ENCODE assay signal across 11 cellular contexts in genomic region chr14:23538785-23539184, GRCh38. TPM values are rescaled to one million over a fixed set of nuclear protein-coding genes. Genes with fewer than 3 reads are reported as not detected.
DNase-seq lines count a peak whose midpoint lies in the region; FAIRE-seq and TF ChIP-seq lines count a peak whose summit lies in the region.
"Had no signal": no experiment of that assay in that cellular context is flagged by ENCODE, and none has a peak within 500 bp of the region (broad histone marks: within the 10 kb centered on the region; RNA-seq: fewer than 3 reads in every experiment).

No MANE protein-coding gene starts in this region.

- no peaks in the 10 kb centered on the region for H3K27me3 ChIP-seq in iPS-18a (ENCODE audit: control insufficient read depth, insufficient read depth, low read length)
- H3K27me3 ChIP-seq: BLaER1 had no signal

- peaks cover 29% of the 10 kb centered on the region for H3K27me3 Mint-ChIP-seq in Calu3 (ENCODE audit: unreplicated experiment)

- in situ Hi-C loops in astrocyte of the spinal cord (cut with HindIII; ENCODE audit: low sequenced_read_pairs), result no loop called here

- H3K4me3 ChIP-seq in astrocyte of the spinal cord (ENCODE audit: low read depth, low read length) (no peak overlapping the region), iPS-18a (ENCODE audit: low read length) (peak overlapping the region; percentile 75)
- H3K4me3 ChIP-seq: BLaER1 had no signal

- CTCF ChIA-PET in Calu3 (lab: Charles Lee), result interaction anchor here (0.9 kb wide), 1 partner anchor 10 kb away, joined by 8 read pairs; no protein-coding TSS in a partner anchor

- DNase-seq in AG08395 (ENCODE audit: low spot score) (peak; percentile 71), NCI-H1694 treated with DMSO at 0.1 percent for 48 hours (lab: John Stamatoyannopoulos, UW) (peak; percentile 85), astrocyte of the spinal cord (ENCODE audit: low read depth, low spot score) (peak; percentile 22), kidney glomerular epithelial cell (lab: John Stamatoyannopoulos, UW) (no peak), GM12891 (ENCODE audit: insufficient read length, low spot score) (no peak), Calu3 (no peak)
- DNase-seq in stimulated activated CD4-positive, alpha-beta T cell treated with anti-CD3 and anti-CD28 coated beads, Interleukin-4, amount 100 ng/mL, for 4 hours, result no peak
- DNase-seq: activated effector memory CD4-positive, alpha-beta T cell treated with anti-CD3 and anti-CD28 coated beads, Interleukin-2, amount 50 U/mL, for 16 hours had no signal

- H3K4me1 ChIP-seq in iPS-18a (ENCODE audit: control insufficient read depth, low read depth, low read length), result peaks cover 26% of the 10 kb centered on the region

- intact Hi-C loops in Calu3 (cut with micrococcal nuclease; ENCODE audit: unreplicated experiment), result no loop called here

- no TSS peak for BruUV-seq in Calu3 (replicated peaks; lab: Mats Ljungman, UMichigan)

- FAIRE-seq in GM12891 (lab: Jason Lieb, UNC), result no peak

- H3K36me3 ChIP-seq in iPS-18a (ENCODE audit: control insufficient read depth, low read depth, low read length), result peaks cover 11% of the 10 kb centered on the region

- TF ChIP-seq CTCF in astrocyte of the spinal cord (IDR thresholded peaks at IDR 0.05; ENCODE audit: low read depth, low read length) (no peak), Calu3 (IDR thresholded peaks at IDR 0.05; ENCODE audit: unreplicated experiment) (no peak)

- no peaks in the 10 kb centered on the region for H3K36me3 Mint-ChIP-seq in Calu3 (ENCODE audit: insufficient read depth, unreplicated experiment)
- H3K36me3 Mint-ChIP-seq: naive thymus-derived CD8-positive, alpha-beta T cell had no signal

- no peak for TF ChIP-seq POLR2A in GM12891 (IDR thresholded peaks at IDR 0.05; ENCODE audit: low read depth, low read length)

- H3K9ac ChIP-seq in iPS-18a (ENCODE audit: low read length), result peak overlapping the region; percentile 88
- H3K9ac ChIP-seq: BLaER1 had no signal

- no peak overlapping the region for H3K4me3 Mint-ChIP-seq in Calu3 (ENCODE audit: low read depth, unreplicated experiment)
- H3K4me3 Mint-ChIP-seq: naive thymus-derived CD8-positive, alpha-beta T cell had no signal

- no peaks in the 10 kb centered on the region for H3K9me3 ChIP-seq in iPS-18a (ENCODE audit: control insufficient read depth, low read depth, low read length)
- H3K9me3 ChIP-seq: BLaER1 had no signal

- H3K9me3 Mint-ChIP-seq in Calu3 (ENCODE audit: low read depth, unreplicated experiment), result no peaks in the 10 kb centered on the region
- H3K9me3 Mint-ChIP-seq: naive thymus-derived CD8-positive, alpha-beta T cell had no signal

- H3K27ac Mint-ChIP-seq in Calu3 (ENCODE audit: unreplicated experiment), result no peak overlapping the region
- H3K27ac Mint-ChIP-seq: naive thymus-derived CD8-positive, alpha-beta T cell had no signal

- H3K4me1 Mint-ChIP-seq in Calu3 (ENCODE audit: low read depth, unreplicated experiment), result no peaks in the 10 kb centered on the region
- H3K4me1 Mint-ChIP-seq: naive thymus-derived CD8-positive, alpha-beta T cell had no signal

- H3K27ac ChIP-seq in iPS-18a (ENCODE audit: low read length), result peak overlapping the region; percentile 95
- H3K27ac ChIP-seq: BLaER1 had no signal

TF ChIP-seq in GM12891, 5 proteins besides CTCF, POLR2A, EP300 and RAD21:
- no peak for TF ChIP-seq PAX5 (IDR thresholded peaks at IDR 0.05; ENCODE audit: insufficient read depth, low read length, severe bottlenecking)
- TF ChIP-seq POLR2AphosphoS5 (IDR thresholded peaks at IDR 0.05; ENCODE audit: low read depth, low read length), result no peak
- no peak for TF ChIP-seq SPI1 (IDR thresholded peaks at IDR 0.05; ENCODE audit: low read depth, low read length)
- no peak for TF ChIP-seq TAF1 (IDR thresholded peaks at IDR 0.05; ENCODE audit: low read depth, low read length)
TF ChIP-seq in GM12891: peak in this region for 0.

RNA-seq across cellular contexts. Expression of gene ZFHX2, which starts 12.8 kb away (rescaled TPM):
- polyA plus RNA-seq in GM12891 (2012; ENCODE audit: low read depth, missing spikeins), result 0.65 TPM
- total RNA-seq in Calu3 (2022), result 3.7 TPM in 2 replicates

RNA-seq across cellular contexts. Expression of gene THTPA, which starts 17.3 kb away (rescaled TPM):
- 8.0 TPM for polyA plus RNA-seq in GM12891 (2012; ENCODE audit: low read depth, missing spikeins)
- 15.4 and 18.3 TPM in 2 replicates for total RNA-seq in Calu3 (2022)

RNA-seq across cellular contexts. Expression of gene AP1G2, which starts 28.8 kb away (rescaled TPM):
- polyA plus RNA-seq in GM12891 (2012; ENCODE audit: low read depth, missing spikeins), result 78.3 TPM
- 152 and 173 TPM in 2 replicates for total RNA-seq in Calu3 (2022)

RNA-seq across cellular contexts. Expression of gene JPH4, which starts 39.8 kb away (rescaled TPM):
- polyA plus RNA-seq in GM12891 (2012; ENCODE audit: low read depth, missing spikeins), result 11.0 TPM
- total RNA-seq in Calu3 (2022), result not detected in 2 replicates
- total RNA-seq: naive thymus-derived CD8-positive, alpha-beta T cell had no signal

Comparison
In these comparisons a context has a peak if more than half of its experiments do, and no peak if none do; other contexts are left out.
1. DNase-seq: peak in AG08395 (single experiment), NCI-H1694 treated with DMSO at 0.1 percent for 48 hours (single experiment) and astrocyte of the spinal cord (single experiment); none in kidney glomerular epithelial cell (single experiment), GM12891 (single experiment), Calu3 (single experiment) and stimulated activated CD4-positive, alpha-beta T cell treated with anti-CD3 and anti-CD28 coated beads, Interleukin-4, amount 100 ng/mL, for 4 hours (0 of 2).